27 cellular contexts compared by ENCODE assay signal in the genomic region with DNA sequence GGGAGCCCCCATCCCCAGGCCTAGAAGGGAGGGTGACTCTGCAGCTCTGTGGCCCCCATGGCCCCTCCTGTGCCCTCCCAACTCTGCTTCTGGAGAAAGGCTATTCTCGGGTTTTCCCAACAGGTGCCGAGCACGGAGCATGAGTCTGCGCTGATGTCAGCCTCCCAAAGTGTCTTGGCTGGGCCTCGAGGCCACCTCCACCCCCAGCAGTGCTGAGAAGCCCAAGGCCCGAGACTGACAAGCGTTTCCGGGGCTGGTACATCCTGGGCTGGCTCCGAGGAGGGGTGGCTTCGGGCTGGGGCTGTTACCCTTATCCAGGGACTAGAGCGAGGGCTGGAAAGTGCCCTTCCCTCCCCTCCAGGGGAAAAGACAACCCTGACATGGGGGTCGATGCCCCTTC.
"Had no signal": no experiment of that assay in that cellular context is flagged by ENCODE, and none has a peak within 500 bp of the region (broad histone marks: within the 10 kb centered on the region; RNA-seq: fewer than 3 reads in every experiment).

No MANE protein-coding gene starts in this region.

- H3K27ac ChIP-seq: coronary artery, dorsolateral prefrontal cortex, gastroesophageal sphincter, lower lobe of right lung, neutrophil had no signal

- DNase-seq: activated CD4-positive, alpha-beta memory T cell treated with anti-CD3 and anti-CD28 coated beads, Interleukin-2, amount 10 ng/mL, durations not matched to agents 7 days and 5 days; activated CD4-positive, alpha-beta T cell treated with anti-CD3 and anti-CD28 coated beads for 1 hour; activated CD4-positive, alpha-beta T cell treated with anti-CD3 and anti-CD28 coated beads, Interleukin-2, amount 10 ng/mL, durations not matched to agents 7 days and 5 days; activated CD8-positive, alpha-beta memory T cell treated with anti-CD3 and anti-CD28 coated beads, Interleukin-2, amount 50 U/mL, for 48 hours; activated naive CD4-positive, alpha-beta T cell; activated T-cell treated with anti-CD3 and anti-CD28 coated beads, Interleukin-2, amount 50 U/mL, for 24 hours; dorsolateral prefrontal cortex; effector memory CD8-positive, alpha-beta T cell; erythroblast; hypothalamus; immature natural killer cell; kidney; lower lobe of right lung; mesenchymal stem cell; retina; stimulated activated CD4-positive, alpha-beta T cell treated with anti-CD3 and anti-CD28 coated beads, Interleukin-2, amount 100 ng/mL, for 48 hours; stimulated activated naive CD4-positive, alpha-beta T cell treated with Interleukin-2 at 50 U/mL for 16 hours; SW 1271; T-helper 9 cell had no signal

- H3K9ac ChIP-seq: SK-N-SH had no signal

- H3K4me1 ChIP-seq: lower lobe of right lung, tibial nerve had no signal

- H3K9me3 ChIP-seq: gastroesophageal sphincter, lower lobe of right lung, neutrophil, SK-N-SH, tibial nerve had no signal

- H3K4me3 ChIP-seq: coronary artery, dorsolateral prefrontal cortex, gastroesophageal sphincter, lower lobe of right lung, tibial nerve had no signal

- H3K36me3 ChIP-seq: gastroesophageal sphincter, lower lobe of right lung, neutrophil, tibial nerve had no signal

- H3K4me2 ChIP-seq: SK-N-SH had no signal

- ATAC-seq: activated naive CD4-positive, alpha-beta T cell treated with anti-CD3 and anti-CD28 coated beads, Interleukin-2, amount 50 U/mL, for 72 hours; activated T-helper 17 cell treated with anti-CD3 and anti-CD28 coated beads, Interleukin-2, amount 50 U/mL, for 72 hours; effector memory CD8-positive, alpha-beta T cell; gastroesophageal sphincter; lower lobe of right lung; WTC11 had no signal
